In the genomic region with DNA sequence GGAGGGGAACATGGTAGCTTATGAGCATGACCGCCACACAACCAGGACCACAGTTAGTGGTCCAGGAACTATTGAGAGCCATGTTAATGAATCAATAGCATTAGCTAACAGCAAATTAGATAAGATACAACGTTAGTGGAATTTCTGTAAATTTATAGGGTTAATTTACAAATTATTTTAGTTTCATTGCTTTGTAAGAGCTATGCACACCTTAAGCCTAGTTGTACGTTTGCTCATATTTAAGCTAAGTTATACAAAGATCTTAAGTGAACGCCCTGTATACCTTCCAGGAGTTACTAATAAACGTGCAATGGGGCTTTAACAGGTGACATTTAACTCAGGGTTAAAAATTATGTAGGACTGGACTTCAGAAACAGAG, we compare ENCODE assay signal across 8 cellular contexts. TPM values are rescaled to one million over a fixed set of nuclear protein-coding genes. Genes with fewer than 3 reads are reported as not detected.
DNase-seq lines count a peak whose midpoint lies in the region; ATAC-seq and TF ChIP-seq lines count a peak whose summit lies in the region.

No MANE protein-coding gene starts in this region.

- intact Hi-C loops in sigmoid colon (cut with DNase I) = loop anchor here (2.0 to 10.0 kb wide), 2 partner anchors 38 to 74 kb away; partner anchors contain the start of gene SRM

- H3K4me3 ChIP-seq in GM12865 (ENCODE audit: low read depth, low read length) = peak overlapping the region; percentile 86
- H3K4me3 ChIP-seq in SJCRH30 = peak overlapping the region; percentile 96
- H3K4me3 ChIP-seq in fibroblast of mammary gland (ENCODE audit: control insufficient read depth, low read depth, low read length) = peak overlapping the region; percentile 92
- H3K4me3 ChIP-seq in sigmoid colon = peak overlapping the region; percentile 92 to 100 (median 92)

- peaks cover 27% of the 10 kb centered on the region for H3K36me3 ChIP-seq in SJCRH30
- peaks cover 9 to 38% (median 27%) of the 10 kb centered on the region in 4 donors for H3K36me3 ChIP-seq in sigmoid colon

- no peak for TF ChIP-seq CTCF in GM12865 (IDR thresholded peaks at IDR 0.05; ENCODE audit: insufficient read depth, low read depth, low read length, missing control alignments)
- TF ChIP-seq CTCF in fibroblast of mammary gland (conservative IDR thresholded peaks at IDR 0.05; ENCODE audit: control insufficient read depth, insufficient read depth, low read depth, low read length) = no peak
- no peak for TF ChIP-seq CTCF in sigmoid colon (IDR thresholded peaks at IDR 0.05)

- DNase-seq in GM12865 (ENCODE audit: low read depth) (no peak), SJCRH30 (no peak), fibroblast of mammary gland (ENCODE audit: low read depth) (no peak), sigmoid colon (no peak), DMS153 (lab: John Stamatoyannopoulos, UW) (no peak), middle frontal gyrus (ENCODE audit: extremely low spot score, low spot score) (no peak)
- no peak for DNase-seq in activated CD4-positive, CD25-positive, alpha-beta regulatory T cell treated with anti-CD3 and anti-CD28 coated beads, Interleukin-2, amount 50 U/mL, for 72 hours

- TF ChIP-seq POLR2A in sigmoid colon (IDR thresholded peaks at IDR 0.05) = no peak

- no peak for TF ChIP-seq EP300 in sigmoid colon (IDR thresholded peaks at IDR 0.05)

- H3K27ac ChIP-seq in SJCRH30 = peak overlapping the region; percentile 93
- peak overlapping the region; percentile 81 to 87 (median 86) for H3K27ac ChIP-seq in sigmoid colon

- H3K4me1 ChIP-seq in SJCRH30 = peaks cover 5% of the 10 kb centered on the region; the same call in 1 of the 2 replicates
- peaks cover 0 to 20% (median 15%) of the 10 kb centered on the region in 4 donors for H3K4me1 ChIP-seq in sigmoid colon

- 15 to 19% methylated on average over 5 of the region's 5 CpGs for WGBS in sigmoid colon, 2 donors

- H3K27me3 ChIP-seq in SJCRH30 (no peaks in the 10 kb centered on the region), sigmoid colon (no peaks in the 10 kb centered on the region)

- ATAC-seq in HG02571 (IDR thresholded peaks at IDR 0.05; ENCODE audit: unreplicated experiment) = no peak

- H3K9me3 ChIP-seq in SJCRH30 (replicated peaks) = no peaks in the 10 kb centered on the region
- H3K9me3 ChIP-seq in sigmoid colon = no peaks in the 10 kb centered on the region

RNA-seq across cellular contexts. Expression of gene EXOSC10, which starts 0.7 kb away (rescaled TPM):
- 93.1 and 97.5 TPM in 2 replicates for total RNA-seq in SJCRH30 (2014; rRNA removed; shearing (Covaris generic))
- 10 to 100 TPM; 33.5 to 53.7 (median 40.1) TPM for total RNA-seq in sigmoid colon
- polyA plus RNA-seq in sigmoid colon = 10 to 100 TPM; 18.6 to 39.0 (median 19.9) TPM

RNA-seq across cellular contexts. Expression of gene SRM, which starts 39.1 kb away (rescaled TPM):
- total RNA-seq in SJCRH30 (2014; rRNA removed; shearing (Covaris generic)) = 64.4 and 70.7 TPM in 2 replicates
- 10 to 100 TPM; 27.2 to 32.1 (median 30.0) TPM for total RNA-seq in sigmoid colon
- polyA plus RNA-seq in sigmoid colon = 10 to 100 TPM; 17.8 to 77.1 (median 25.8) TPM

RNA-seq across cellular contexts. Expression of gene MASP2, which starts 51.9 kb away (rescaled TPM):
- total RNA-seq in SJCRH30 (2014; rRNA removed; shearing (Covaris generic)) = 0.08 TPM in 1 of 2 replicates, not detected in the other
- not detected for total RNA-seq in sigmoid colon
- under 1 TPM in 1 of 3 donors, not detected in 2; 0.03 TPM for polyA plus RNA-seq in sigmoid colon
